ENCODE assay signal across 25 cellular contexts in the genomic region with DNA sequence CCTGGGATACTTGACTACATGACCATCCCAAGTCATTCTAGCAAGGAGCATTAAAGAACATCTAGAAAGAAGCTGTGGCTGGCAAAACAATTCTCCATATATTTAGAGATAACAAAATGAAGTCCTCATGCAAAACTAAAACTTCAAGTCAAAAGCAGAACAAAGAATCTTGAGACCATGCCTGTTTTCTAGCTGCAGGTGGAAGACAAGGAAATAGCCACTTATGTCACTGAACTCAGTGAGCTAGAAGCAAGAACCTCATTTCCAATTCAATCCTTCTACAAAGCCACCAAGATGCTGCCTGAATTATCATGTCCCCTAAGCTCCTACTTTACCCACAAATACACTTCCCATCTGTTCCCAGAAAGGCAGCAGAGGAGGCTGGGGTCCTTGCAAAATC. TPM values are rescaled to one million over a fixed set of nuclear protein-coding genes. Genes with fewer than 3 reads are reported as not detected.
DNase-seq lines count a peak whose midpoint lies in the region; ATAC-seq and TF ChIP-seq lines count a peak whose summit lies in the region.
"Had no signal": no experiment of that assay in that cellular context is flagged by ENCODE, and none has a peak within 500 bp of the region (broad histone marks: within the 10 kb centered on the region; RNA-seq: fewer than 3 reads in every experiment).

No MANE protein-coding gene starts in this region.

- CTCF ChIA-PET in activated CD8-positive, alpha-beta memory T cell treated with anti-CD3 and anti-CD28 coated beads, Interleukin-2, amount 10 ng/mL, durations not matched to agents 7 days and 5 days (lab: Charles Lee): no interaction called here

- no peak overlapping the region for H3K4me3 ChIP-seq in GM12865 (ENCODE audit: low read depth, low read length)
- H3K4me3 ChIP-seq in upper lobe of right lung: no peak overlapping the region
- H3K4me3 ChIP-seq: cardiac muscle cell, coronary artery, upper lobe of left lung had no signal

- H3K36me3 Mint-ChIP-seq in memory B cell: peaks cover 2% of the 10 kb centered on the region
- peaks cover 17% of the 10 kb centered on the region for H3K36me3 Mint-ChIP-seq in activated CD8-positive, alpha-beta memory T cell treated with anti-CD3 and anti-CD28 coated beads, Interleukin-2, amount 10 ng/mL, durations not matched to agents 7 days and 5 days
- H3K36me3 Mint-ChIP-seq: natural killer cell had no signal

- H3K4me1 Mint-ChIP-seq in memory B cell: peaks cover 34% of the 10 kb centered on the region
- H3K4me1 Mint-ChIP-seq in activated CD8-positive, alpha-beta memory T cell treated with anti-CD3 and anti-CD28 coated beads, Interleukin-2, amount 10 ng/mL, durations not matched to agents 7 days and 5 days: peaks cover 38% of the 10 kb centered on the region

- peak overlapping the region; percentile 45 for H3K27ac Mint-ChIP-seq in memory B cell
- no peak overlapping the region for H3K27ac Mint-ChIP-seq in activated CD8-positive, alpha-beta memory T cell treated with anti-CD3 and anti-CD28 coated beads, Interleukin-2, amount 10 ng/mL, durations not matched to agents 7 days and 5 days
- H3K27ac Mint-ChIP-seq: activated CD4-positive, alpha-beta T cell treated with anti-CD3 and anti-CD28 coated beads, Interleukin-2, amount 10 ng/mL, durations not matched to agents 7 days and 5 days; activated T-helper 1 cell treated with anti-CD3 and anti-CD28 coated beads, Interleukin-12 subunit alpha, Interleukin-12 subunit beta, Interleukin-2, Interleukin-4 antibody, amounts not matched to agents 30 ng/mL and 10 ng/mL and 1 ng/mL, durations not matched to agents 14 hours and 24 hours and 36 hours; effector memory CD8-positive, alpha-beta T cell; natural killer cell had no signal

- intact Hi-C loops in upper lobe of right lung (cut with DNase I): no loop called here

- no peak overlapping the region for H3K4me3 Mint-ChIP-seq in memory B cell
- H3K4me3 Mint-ChIP-seq in activated CD8-positive, alpha-beta memory T cell treated with anti-CD3 and anti-CD28 coated beads, Interleukin-2, amount 10 ng/mL, durations not matched to agents 7 days and 5 days: no peak overlapping the region
- H3K4me3 Mint-ChIP-seq: activated CD4-positive, alpha-beta T cell treated with anti-CD3 and anti-CD28 coated beads, Interleukin-2, amount 10 ng/mL, durations not matched to agents 7 days and 5 days; activated T-helper 1 cell treated with anti-CD3 and anti-CD28 coated beads, Interleukin-12 subunit alpha, Interleukin-12 subunit beta, Interleukin-2, Interleukin-4 antibody, amounts not matched to agents 30 ng/mL and 10 ng/mL and 1 ng/mL, durations not matched to agents 14 hours and 24 hours and 36 hours; effector memory CD8-positive, alpha-beta T cell; natural killer cell had no signal

- DNase-seq in GM12865 (ENCODE audit: low read depth): peak; percentile 61
- no peak for DNase-seq in memory B cell (ENCODE audit: low spot score in 2 of 2)
- DNase-seq in NCI-H510A treated with DMSO at 0.1 percent for 48 hours (lab: John Stamatoyannopoulos, UW): no peak
- DNase-seq in activated CD8-positive, alpha-beta memory T cell treated with anti-CD3 and anti-CD28 coated beads, Interleukin-2, amount 10 ng/mL, durations not matched to agents 7 days and 5 days: no peak
- DNase-seq in NCI-H69 (lab: John Stamatoyannopoulos, UW): no peak
- no peak for DNase-seq in upper lobe of right lung
- DNase-seq: activated CD4-positive, alpha-beta T cell treated with anti-CD3 and anti-CD28 coated beads, Interleukin-2, amount 10 ng/mL, durations not matched to agents 7 days and 5 days; activated naive CD4-positive, alpha-beta T cell treated with anti-CD3 and anti-CD28 coated beads, Interleukin-2, amount 50 U/mL, for 16 hours; amygdala; BE2C; DMS79; effector memory CD8-positive, alpha-beta T cell; foreskin keratinocyte; natural killer cell; NCI-H1048; NCI-H187; NCI-H748 treated with DMSO at 0.1 percent for 48 hours; upper lobe of left lung had no signal

- peaks cover 14% of the 10 kb centered on the region for H3K4me1 ChIP-seq in upper lobe of right lung
- H3K4me1 ChIP-seq: BE2C had no signal

- ATAC-seq in GM19351 (IDR thresholded peaks at IDR 0.05; ENCODE audit: unreplicated experiment) (peak; percentile 39), HG02852 (IDR thresholded peaks at IDR 0.05; ENCODE audit: unreplicated experiment) (peak; percentile 33), memory B cell (ENCODE audit: low read depth) (peak; percentile 71), upper lobe of right lung (no peak)
- ATAC-seq in activated CD8-positive, alpha-beta memory T cell treated with anti-CD3 and anti-CD28 coated beads, Interleukin-2, amount 10 ng/mL, durations not matched to agents 7 days and 5 days: no peak
- ATAC-seq: effector memory CD8-positive, alpha-beta T cell; esophagus mucosa; foreskin keratinocyte; natural killer cell; SK-N-SH treated with all-trans-retinoic acid at 6 μM for 48 hours had no signal

- H3K36me3 ChIP-seq in upper lobe of right lung: no peaks in the 10 kb centered on the region
- H3K36me3 ChIP-seq: BE2C, upper lobe of left lung had no signal

- H3K27ac ChIP-seq in upper lobe of right lung: no peak overlapping the region
- H3K27ac ChIP-seq: cardiac muscle cell, foreskin keratinocyte, upper lobe of left lung had no signal

- H3K9me3 ChIP-seq in upper lobe of right lung: no peaks in the 10 kb centered on the region
- H3K9me3 ChIP-seq: BE2C, upper lobe of left lung had no signal

- no peak for TF ChIP-seq CTCF in GM12865 (IDR thresholded peaks at IDR 0.05; ENCODE audit: insufficient read depth, low read depth, low read length, missing control alignments)
- TF ChIP-seq CTCF in upper lobe of right lung (IDR thresholded peaks at IDR 0.05): no peak

- no peaks in the 10 kb centered on the region for H3K9me3 Mint-ChIP-seq in memory B cell
- peaks cover 9% of the 10 kb centered on the region for H3K9me3 Mint-ChIP-seq in activated CD8-positive, alpha-beta memory T cell treated with anti-CD3 and anti-CD28 coated beads, Interleukin-2, amount 10 ng/mL, durations not matched to agents 7 days and 5 days (ENCODE audit: low read depth)
- H3K9me3 Mint-ChIP-seq: activated T-helper 1 cell treated with anti-CD3 and anti-CD28 coated beads, Interleukin-12 subunit alpha, Interleukin-12 subunit beta, Interleukin-2, Interleukin-4 antibody, amounts not matched to agents 30 ng/mL and 10 ng/mL and 1 ng/mL, durations not matched to agents 14 hours and 24 hours and 36 hours; effector memory CD8-positive, alpha-beta T cell; natural killer cell had no signal

- H3K27me3 Mint-ChIP-seq in memory B cell: no peaks in the 10 kb centered on the region
- peaks cover 5% of the 10 kb centered on the region for H3K27me3 Mint-ChIP-seq in activated CD8-positive, alpha-beta memory T cell treated with anti-CD3 and anti-CD28 coated beads, Interleukin-2, amount 10 ng/mL, durations not matched to agents 7 days and 5 days
- H3K27me3 Mint-ChIP-seq: activated CD4-positive, alpha-beta T cell treated with anti-CD3 and anti-CD28 coated beads, Interleukin-2, amount 10 ng/mL, durations not matched to agents 7 days and 5 days; effector memory CD8-positive, alpha-beta T cell had no signal

- H3K27me3 ChIP-seq in upper lobe of right lung: no peaks in the 10 kb centered on the region
- H3K27me3 ChIP-seq: BE2C, cardiac muscle cell, foreskin keratinocyte, upper lobe of left lung had no signal

RNA-seq across cellular contexts. Expression of a gene that starts 13.8 kb away (rescaled TPM):
- total RNA-seq in activated CD8-positive, alpha-beta memory T cell treated with anti-CD3 and anti-CD28 coated beads, Interleukin-2, amount 10 ng/mL, durations not matched to agents 7 days and 5 days: 10 to 100 TPM in 1 of 2 experiments, 1 to 10 TPM in 1; 7.7 to 12.9 TPM
- 15.4 TPM for total RNA-seq in upper lobe of right lung

Comparison
In these comparisons a context has a peak if more than half of its experiments do, and no peak if none do; other contexts are left out.
1. ATAC-seq: peak in GM19351 (single experiment), HG02852 (single experiment) and memory B cell (single experiment); none in activated CD8-positive, alpha-beta memory T cell treated with anti-CD3 and anti-CD28 coated beads, Interleukin-2, amount 10 ng/mL, durations not matched to agents 7 days and 5 days (single experiment) and upper lobe of right lung (single experiment).